1 cellular context compared by ENCODE assay signal in the genomic region with DNA sequence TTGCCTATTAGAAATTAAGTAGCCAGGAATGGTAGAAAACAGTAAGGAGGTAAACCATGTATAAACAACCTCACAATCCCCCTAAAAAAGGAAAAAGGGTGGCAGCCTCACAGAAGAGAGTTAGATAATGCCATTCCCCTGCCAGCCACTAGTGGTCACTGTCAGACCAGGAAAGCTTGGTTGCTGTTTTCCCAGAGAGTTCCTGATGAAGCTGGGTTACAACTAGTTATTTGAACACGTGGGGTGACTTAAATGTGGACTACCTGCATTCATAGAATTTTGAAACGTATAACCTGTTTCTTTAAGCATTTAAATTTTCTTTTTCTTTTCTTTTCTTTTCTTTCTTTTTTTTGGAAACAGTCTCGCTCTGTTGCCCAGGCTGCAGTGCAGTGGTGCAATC.
TF ChIP-seq lines count a peak whose summit lies in the region.

No MANE protein-coding gene starts in this region.

TF ChIP-seq in HepG2, 621 proteins besides CTCF, POLR2A, EP300 and RAD21 (continues in another document):
- TF ChIP-seq, protein P1, sequence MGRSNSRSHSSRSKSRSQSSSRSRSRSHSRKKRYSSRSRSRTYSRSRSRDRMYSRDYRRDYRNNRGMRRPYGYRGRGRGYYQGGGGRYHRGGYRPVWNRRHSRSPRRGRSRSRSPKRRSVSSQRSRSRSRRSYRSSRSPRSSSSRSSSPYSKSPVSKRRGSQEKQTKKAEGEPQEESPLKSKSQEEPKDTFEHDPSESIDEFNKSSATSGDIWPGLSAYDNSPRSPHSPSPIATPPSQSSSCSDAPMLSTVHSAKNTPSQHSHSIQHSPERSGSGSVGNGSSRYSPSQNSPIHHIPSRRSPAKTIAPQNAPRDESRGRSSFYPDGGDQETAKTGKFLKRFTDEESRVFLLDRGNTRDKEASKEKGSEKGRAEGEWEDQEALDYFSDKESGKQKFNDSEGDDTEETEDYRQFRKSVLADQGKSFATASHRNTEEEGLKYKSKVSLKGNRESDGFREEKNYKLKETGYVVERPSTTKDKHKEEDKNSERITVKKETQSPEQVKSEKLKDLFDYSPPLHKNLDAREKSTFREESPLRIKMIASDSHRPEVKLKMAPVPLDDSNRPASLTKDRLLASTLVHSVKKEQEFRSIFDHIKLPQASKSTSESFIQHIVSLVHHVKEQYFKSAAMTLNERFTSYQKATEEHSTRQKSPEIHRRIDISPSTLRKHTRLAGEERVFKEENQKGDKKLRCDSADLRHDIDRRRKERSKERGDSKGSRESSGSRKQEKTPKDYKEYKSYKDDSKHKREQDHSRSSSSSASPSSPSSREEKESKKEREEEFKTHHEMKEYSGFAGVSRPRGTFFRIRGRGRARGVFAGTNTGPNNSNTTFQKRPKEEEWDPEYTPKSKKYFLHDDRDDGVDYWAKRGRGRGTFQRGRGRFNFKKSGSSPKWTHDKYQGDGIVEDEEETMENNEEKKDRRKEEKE (IDR thresholded peaks at IDR 0.05): no peak
- no peak for TF ChIP-seq ZNF510 (CRISPR knock-in tag; IDR thresholded peaks at IDR 0.05; ENCODE audit: low read depth)
- TF ChIP-seq CBX1 (IDR thresholded peaks at IDR 0.05; ENCODE audit: low read depth): no peak
- TF ChIP-seq STAG1 (CRISPR knock-in tag; IDR thresholded peaks at IDR 0.05): peak; percentile 64
- TF ChIP-seq, protein P2, sequence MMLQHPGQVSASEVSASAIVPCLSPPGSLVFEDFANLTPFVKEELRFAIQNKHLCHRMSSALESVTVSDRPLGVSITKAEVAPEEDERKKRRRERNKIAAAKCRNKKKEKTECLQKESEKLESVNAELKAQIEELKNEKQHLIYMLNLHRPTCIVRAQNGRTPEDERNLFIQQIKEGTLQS (CRISPR knock-in tag; IDR thresholded peaks at IDR 0.05): no peak
- TF ChIP-seq ZNF225 (CRISPR knock-in tag; IDR thresholded peaks at IDR 0.05): no peak
- TF ChIP-seq, protein P3, sequence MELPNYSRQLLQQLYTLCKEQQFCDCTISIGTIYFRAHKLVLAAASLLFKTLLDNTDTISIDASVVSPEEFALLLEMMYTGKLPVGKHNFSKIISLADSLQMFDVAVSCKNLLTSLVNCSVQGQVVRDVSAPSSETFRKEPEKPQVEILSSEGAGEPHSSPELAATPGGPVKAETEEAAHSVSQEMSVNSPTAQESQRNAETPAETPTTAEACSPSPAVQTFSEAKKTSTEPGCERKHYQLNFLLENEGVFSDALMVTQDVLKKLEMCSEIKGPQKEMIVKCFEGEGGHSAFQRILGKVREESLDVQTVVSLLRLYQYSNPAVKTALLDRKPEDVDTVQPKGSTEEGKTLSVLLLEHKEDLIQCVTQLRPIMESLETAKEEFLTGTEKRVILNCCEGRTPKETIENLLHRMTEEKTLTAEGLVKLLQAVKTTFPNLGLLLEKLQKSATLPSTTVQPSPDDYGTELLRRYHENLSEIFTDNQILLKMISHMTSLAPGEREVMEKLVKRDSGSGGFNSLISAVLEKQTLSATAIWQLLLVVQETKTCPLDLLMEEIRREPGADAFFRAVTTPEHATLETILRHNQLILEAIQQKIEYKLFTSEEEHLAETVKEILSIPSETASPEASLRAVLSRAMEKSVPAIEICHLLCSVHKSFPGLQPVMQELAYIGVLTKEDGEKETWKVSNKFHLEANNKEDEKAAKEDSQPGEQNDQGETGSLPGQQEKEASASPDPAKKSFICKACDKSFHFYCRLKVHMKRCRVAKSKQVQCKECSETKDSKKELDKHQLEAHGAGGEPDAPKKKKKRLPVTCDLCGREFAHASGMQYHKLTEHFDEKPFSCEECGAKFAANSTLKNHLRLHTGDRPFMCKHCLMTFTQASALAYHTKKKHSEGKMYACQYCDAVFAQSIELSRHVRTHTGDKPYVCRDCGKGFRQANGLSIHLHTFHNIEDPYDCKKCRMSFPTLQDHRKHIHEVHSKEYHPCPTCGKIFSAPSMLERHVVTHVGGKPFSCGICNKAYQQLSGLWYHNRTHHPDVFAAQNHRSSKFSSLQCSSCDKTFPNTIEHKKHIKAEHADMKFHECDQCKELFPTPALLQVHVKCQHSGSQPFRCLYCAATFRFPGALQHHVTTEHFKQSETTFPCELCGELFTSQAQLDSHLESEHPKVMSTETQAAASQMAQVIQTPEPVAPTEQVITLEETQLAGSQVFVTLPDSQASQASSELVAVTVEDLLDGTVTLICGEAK (IDR thresholded peaks at IDR 0.05): no peak
- TF ChIP-seq, protein P3 (CRISPR knock-in tag; IDR thresholded peaks at IDR 0.05): no peak
- TF ChIP-seq, protein P4, sequence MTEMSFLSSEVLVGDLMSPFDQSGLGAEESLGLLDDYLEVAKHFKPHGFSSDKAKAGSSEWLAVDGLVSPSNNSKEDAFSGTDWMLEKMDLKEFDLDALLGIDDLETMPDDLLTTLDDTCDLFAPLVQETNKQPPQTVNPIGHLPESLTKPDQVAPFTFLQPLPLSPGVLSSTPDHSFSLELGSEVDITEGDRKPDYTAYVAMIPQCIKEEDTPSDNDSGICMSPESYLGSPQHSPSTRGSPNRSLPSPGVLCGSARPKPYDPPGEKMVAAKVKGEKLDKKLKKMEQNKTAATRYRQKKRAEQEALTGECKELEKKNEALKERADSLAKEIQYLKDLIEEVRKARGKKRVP (CRISPR knock-in tag; IDR thresholded peaks at IDR 0.05): no peak
- TF ChIP-seq TCF7 (IDR thresholded peaks at IDR 0.05; ENCODE audit: low read depth): no peak
- no peak for TF ChIP-seq NFE2 (CRISPR knock-in tag; IDR thresholded peaks at IDR 0.05)
- TF ChIP-seq, protein P5, sequence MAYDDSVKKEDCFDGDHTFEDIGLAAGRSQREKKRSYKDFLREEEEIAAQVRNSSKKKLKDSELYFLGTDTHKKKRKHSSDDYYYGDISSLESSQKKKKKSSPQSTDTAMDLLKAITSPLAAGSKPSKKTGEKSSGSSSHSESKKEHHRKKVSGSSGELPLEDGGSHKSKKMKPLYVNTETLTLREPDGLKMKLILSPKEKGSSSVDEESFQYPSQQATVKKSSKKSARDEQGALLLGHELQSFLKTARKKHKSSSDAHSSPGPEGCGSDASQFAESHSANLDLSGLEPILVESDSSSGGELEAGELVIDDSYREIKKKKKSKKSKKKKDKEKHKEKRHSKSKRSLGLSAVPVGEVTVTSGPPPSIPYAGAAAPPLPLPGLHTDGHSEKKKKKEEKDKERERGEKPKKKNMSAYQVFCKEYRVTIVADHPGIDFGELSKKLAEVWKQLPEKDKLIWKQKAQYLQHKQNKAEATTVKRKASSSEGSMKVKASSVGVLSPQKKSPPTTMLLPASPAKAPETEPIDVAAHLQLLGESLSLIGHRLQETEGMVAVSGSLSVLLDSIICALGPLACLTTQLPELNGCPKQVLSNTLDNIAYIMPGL (CRISPR knock-in tag; IDR thresholded peaks at IDR 0.05; ENCODE audit: borderline replicate concordance in 1 of 2, low read depth in 1 of 2): peak in 1 of 2 experiments; percentile 70; a peak in 1 of 4 replicates
- no peak for TF ChIP-seq ZNF75D (CRISPR knock-in tag; IDR thresholded peaks at IDR 0.05; ENCODE audit: borderline replicate concordance)
- TF ChIP-seq ZNF660 (CRISPR knock-in tag; IDR thresholded peaks at IDR 0.05; ENCODE audit: borderline replicate concordance, low read depth): no peak
- peak; percentile 90 for TF ChIP-seq SMC3 (IDR thresholded peaks at IDR 0.05; ENCODE audit: low read length)
- no peak for TF ChIP-seq NR2F1 (CRISPR knock-in tag; IDR thresholded peaks at IDR 0.05)
- TF ChIP-seq, protein P6, sequence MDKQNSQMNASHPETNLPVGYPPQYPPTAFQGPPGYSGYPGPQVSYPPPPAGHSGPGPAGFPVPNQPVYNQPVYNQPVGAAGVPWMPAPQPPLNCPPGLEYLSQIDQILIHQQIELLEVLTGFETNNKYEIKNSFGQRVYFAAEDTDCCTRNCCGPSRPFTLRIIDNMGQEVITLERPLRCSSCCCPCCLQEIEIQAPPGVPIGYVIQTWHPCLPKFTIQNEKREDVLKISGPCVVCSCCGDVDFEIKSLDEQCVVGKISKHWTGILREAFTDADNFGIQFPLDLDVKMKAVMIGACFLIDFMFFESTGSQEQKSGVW (CRISPR knock-in tag; IDR thresholded peaks at IDR 0.05; ENCODE audit: borderline replicate concordance): no peak
- TF ChIP-seq, protein P7, sequence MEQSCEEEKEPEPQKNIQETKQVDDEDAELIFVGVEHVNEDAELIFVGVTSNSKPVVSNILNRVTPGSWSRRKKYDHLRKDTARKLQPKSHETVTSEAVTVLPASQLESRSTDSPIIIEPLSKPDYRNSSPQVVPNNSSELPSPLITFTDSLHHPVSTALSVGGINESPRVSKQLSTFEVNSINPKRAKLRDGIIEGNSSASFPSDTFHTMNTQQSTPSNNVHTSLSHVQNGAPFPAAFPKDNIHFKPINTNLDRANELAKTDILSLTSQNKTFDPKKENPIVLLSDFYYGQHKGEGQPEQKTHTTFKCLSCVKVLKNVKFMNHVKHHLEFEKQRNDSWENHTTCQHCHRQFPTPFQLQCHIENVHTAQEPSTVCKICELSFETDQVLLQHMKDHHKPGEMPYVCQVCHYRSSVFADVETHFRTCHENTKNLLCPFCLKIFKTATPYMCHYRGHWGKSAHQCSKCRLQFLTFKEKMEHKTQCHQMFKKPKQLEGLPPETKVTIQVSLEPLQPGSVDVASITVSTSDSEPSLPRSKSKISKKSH (CRISPR knock-in tag; IDR thresholded peaks at IDR 0.05; ENCODE audit: borderline replicate concordance): no peak
- TF ChIP-seq CREM (IDR thresholded peaks at IDR 0.05): no peak
- TF ChIP-seq CREM (CRISPR knock-in tag; IDR thresholded peaks at IDR 0.05): no peak
- no peak for TF ChIP-seq AGO1 (IDR thresholded peaks at IDR 0.05; ENCODE audit: low read depth, low read length, poor library complexity, severe bottlenecking)
- TF ChIP-seq RBFOX2 (IDR thresholded peaks at IDR 0.05; ENCODE audit: low read depth, low read length): peak; percentile 40; the same call in 1 of the 2 replicates
- TF ChIP-seq CBX5 (CRISPR knock-in tag; IDR thresholded peaks at IDR 0.05; ENCODE audit: borderline replicate concordance): peak; percentile 81
- no peak for TF ChIP-seq KLF9 (CRISPR knock-in tag; IDR thresholded peaks at IDR 0.05; ENCODE audit: low read depth)
- 0 out of 2 replicates have a peak, but pooled peaks have one; percentile 25 for TF ChIP-seq ZMYM3 (CRISPR knock-in tag; IDR thresholded peaks at IDR 0.05)
- no peak for TF ChIP-seq RXRB (CRISPR knock-in tag; IDR thresholded peaks at IDR 0.05; ENCODE audit: borderline replicate concordance)
- TF ChIP-seq ZNF607 (CRISPR knock-in tag; IDR thresholded peaks at IDR 0.05; ENCODE audit: borderline replicate concordance): no peak
- TF ChIP-seq HDAC1 (CRISPR knock-in tag; IDR thresholded peaks at IDR 0.05): no peak
- TF ChIP-seq, protein P8, sequence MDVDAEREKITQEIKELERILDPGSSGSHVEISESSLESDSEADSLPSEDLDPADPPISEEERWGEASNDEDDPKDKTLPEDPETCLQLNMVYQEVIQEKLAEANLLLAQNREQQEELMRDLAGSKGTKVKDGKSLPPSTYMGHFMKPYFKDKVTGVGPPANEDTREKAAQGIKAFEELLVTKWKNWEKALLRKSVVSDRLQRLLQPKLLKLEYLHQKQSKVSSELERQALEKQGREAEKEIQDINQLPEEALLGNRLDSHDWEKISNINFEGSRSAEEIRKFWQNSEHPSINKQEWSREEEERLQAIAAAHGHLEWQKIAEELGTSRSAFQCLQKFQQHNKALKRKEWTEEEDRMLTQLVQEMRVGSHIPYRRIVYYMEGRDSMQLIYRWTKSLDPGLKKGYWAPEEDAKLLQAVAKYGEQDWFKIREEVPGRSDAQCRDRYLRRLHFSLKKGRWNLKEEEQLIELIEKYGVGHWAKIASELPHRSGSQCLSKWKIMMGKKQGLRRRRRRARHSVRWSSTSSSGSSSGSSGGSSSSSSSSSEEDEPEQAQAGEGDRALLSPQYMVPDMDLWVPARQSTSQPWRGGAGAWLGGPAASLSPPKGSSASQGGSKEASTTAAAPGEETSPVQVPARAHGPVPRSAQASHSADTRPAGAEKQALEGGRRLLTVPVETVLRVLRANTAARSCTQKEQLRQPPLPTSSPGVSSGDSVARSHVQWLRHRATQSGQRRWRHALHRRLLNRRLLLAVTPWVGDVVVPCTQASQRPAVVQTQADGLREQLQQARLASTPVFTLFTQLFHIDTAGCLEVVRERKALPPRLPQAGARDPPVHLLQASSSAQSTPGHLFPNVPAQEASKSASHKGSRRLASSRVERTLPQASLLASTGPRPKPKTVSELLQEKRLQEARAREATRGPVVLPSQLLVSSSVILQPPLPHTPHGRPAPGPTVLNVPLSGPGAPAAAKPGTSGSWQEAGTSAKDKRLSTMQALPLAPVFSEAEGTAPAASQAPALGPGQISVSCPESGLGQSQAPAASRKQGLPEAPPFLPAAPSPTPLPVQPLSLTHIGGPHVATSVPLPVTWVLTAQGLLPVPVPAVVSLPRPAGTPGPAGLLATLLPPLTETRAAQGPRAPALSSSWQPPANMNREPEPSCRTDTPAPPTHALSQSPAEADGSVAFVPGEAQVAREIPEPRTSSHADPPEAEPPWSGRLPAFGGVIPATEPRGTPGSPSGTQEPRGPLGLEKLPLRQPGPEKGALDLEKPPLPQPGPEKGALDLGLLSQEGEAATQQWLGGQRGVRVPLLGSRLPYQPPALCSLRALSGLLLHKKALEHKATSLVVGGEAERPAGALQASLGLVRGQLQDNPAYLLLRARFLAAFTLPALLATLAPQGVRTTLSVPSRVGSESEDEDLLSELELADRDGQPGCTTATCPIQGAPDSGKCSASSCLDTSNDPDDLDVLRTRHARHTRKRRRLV (CRISPR knock-in tag; IDR thresholded peaks at IDR 0.05): no peak
- no peak for TF ChIP-seq MIER2 (CRISPR knock-in tag; IDR thresholded peaks at IDR 0.05)
- TF ChIP-seq, protein P9, sequence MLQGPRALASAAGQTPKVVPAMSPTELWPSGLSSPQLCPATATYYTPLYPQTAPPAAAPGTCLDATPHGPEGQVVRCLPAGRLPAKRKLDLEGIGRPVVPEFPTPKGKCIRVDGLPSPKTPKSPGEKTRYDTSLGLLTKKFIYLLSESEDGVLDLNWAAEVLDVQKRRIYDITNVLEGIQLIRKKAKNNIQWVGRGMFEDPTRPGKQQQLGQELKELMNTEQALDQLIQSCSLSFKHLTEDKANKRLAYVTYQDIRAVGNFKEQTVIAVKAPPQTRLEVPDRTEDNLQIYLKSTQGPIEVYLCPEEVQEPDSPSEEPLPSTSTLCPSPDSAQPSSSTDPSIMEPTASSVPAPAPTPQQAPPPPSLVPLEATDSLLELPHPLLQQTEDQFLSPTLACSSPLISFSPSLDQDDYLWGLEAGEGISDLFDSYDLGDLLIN (CRISPR knock-in tag; IDR thresholded peaks at IDR 0.05; ENCODE audit: borderline replicate concordance): no peak
